24 cellular contexts compared by ENCODE assay signal in the genomic region with DNA sequence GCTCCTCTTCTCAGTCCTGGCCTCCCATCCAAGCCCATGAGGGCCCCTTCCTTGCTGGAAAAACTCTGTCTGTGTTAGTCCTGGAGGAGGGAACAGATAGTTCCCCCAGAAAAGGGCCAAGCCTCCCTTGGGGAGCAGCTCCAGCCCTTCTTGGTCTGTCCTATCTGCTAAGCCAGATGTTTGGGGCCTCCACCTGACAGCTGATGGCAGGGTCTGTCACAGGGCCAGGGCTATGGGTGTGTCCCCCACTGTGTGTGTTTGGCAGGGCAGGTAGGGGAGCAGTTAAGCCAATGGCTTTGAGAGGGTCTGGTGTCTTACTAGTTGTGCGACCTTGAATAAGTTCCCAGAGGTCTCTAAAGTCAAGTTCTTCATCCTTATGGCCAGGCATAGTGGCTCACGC. TPM values are rescaled to one million over a fixed set of nuclear protein-coding genes. Genes with fewer than 3 reads are reported as not detected.
"Had no signal": no experiment of that assay in that cellular context is flagged by ENCODE, and none has a peak within 500 bp of the region (broad histone marks: within the 10 kb centered on the region; RNA-seq: fewer than 3 reads in every experiment).

No MANE protein-coding gene starts in this region.

- DNase-seq: IMR-90, Kasumi-1, MM.1S, NCI-H1092 treated with DMSO at 0.1 percent for 48 hours, NCI-H1436, NCI-H187, NCI-H2029, NCI-H2081 treated with DMSO at 0.1 percent for 48 hours, NCI-H2171, NCI-H226, NCI-H446, NCI-H510A, NCI-H524 treated with DMSO at 0.1 percent for 48 hours, NCI-H69, NCI-H774, RPMI8226, SHP77, SK-N-SH, SW 1271 had no signal

- ATAC-seq: HepG2 had no signal

- H3K27ac ChIP-seq: KMS-11 had no signal

- H3K9me3 ChIP-seq: SK-N-SH had no signal

- H3K9ac ChIP-seq: KMS-11, SK-N-SH had no signal

- FAIRE-seq: HepG2, RCC 7860 had no signal

- H3K4me2 ChIP-seq: KMS-11, SK-N-SH had no signal

RNA-seq across cellular contexts. Expression of a gene that starts 13.6 kb away (rescaled TPM):
- total RNA-seq: HepG2, HT-29, IMR-90, M059J had no signal
- polyA plus RNA-seq: HepG2, IMR-90, SK-N-SH had no signal

RNA-seq across cellular contexts. Expression of a gene that starts 26.8 kb away (rescaled TPM):
- total RNA-seq: HepG2 had no signal
